ENCODE assay signal across 8 cellular contexts in genomic region chr3:185937689-185938374, GRCh38. TPM values are rescaled to one million over a fixed set of nuclear protein-coding genes. Genes with fewer than 3 reads are reported as not detected.
DNase-seq lines count a peak whose midpoint lies in the region; ATAC-seq and TF ChIP-seq lines count a peak whose summit lies in the region.

TRA2B (minus strand) TSS chr3:185938014; CDS start chr3:185937860, 154 bp downstream.

- peak; percentile 99 for DNase-seq in NCI-H2081 (lab: John Stamatoyannopoulos, UW)
- peak; percentile 95 for DNase-seq in T1000 (lab: John Stamatoyannopoulos, UW)
- DNase-seq in astrocyte of the hippocampus (ENCODE audit: low read depth, low spot score), result peak; percentile 99
- DNase-seq in hepatocyte (ENCODE audit: low spot score), result peak; percentile 99
- peak; percentile 99 for DNase-seq in retina

- TF ChIP-seq CTCF in 22Rv1 (IDR thresholded peaks at IDR 0.05) (peak; percentile 63), hepatocyte (IDR thresholded peaks at IDR 0.05; ENCODE audit: poor library complexity) (peak; percentile 43)

- peak within 1 kb of the TSS; percentile 92 for H3K4me3 ChIP-seq in hepatocyte

- H3K9me3 ChIP-seq in hepatocyte (ENCODE audit: low read depth), result no peaks in the 10 kb centered on the region

- whole genome bisulfite sequencing in hepatocyte (ENCODE audit: low lambda C conversion rate, missing lambda C conversion rate), result 2% methylated on average over 47 of the region's 55 CpGs

- H4K20me1 ChIP-seq in hepatocyte (ENCODE audit: insufficient read depth, poor library complexity, severe bottlenecking), result peaks cover 43% of the 10 kb centered on the region

- H3K4me2 ChIP-seq in hepatocyte, result peak within 1 kb of the TSS; percentile 93

- H3K9me2 ChIP-seq in hepatocyte (replicated peaks; ENCODE audit: insufficient read depth), result no peaks in the 10 kb centered on the region

- H3K4me1 ChIP-seq in hepatocyte (ENCODE audit: insufficient read depth), result peaks cover 18% of the 10 kb centered on the region

- H3K27me3 ChIP-seq in hepatocyte, result no peaks in the 10 kb centered on the region

- ATAC-seq in GM18511 (IDR thresholded peaks at IDR 0.05; ENCODE audit: unreplicated experiment) (peak; percentile 93), HG03039 (IDR thresholded peaks at IDR 0.05; ENCODE audit: unreplicated experiment) (peak; percentile 92)

- peaks cover 49% of the 10 kb centered on the region for H3K79me2 ChIP-seq in hepatocyte

- peak within 1 kb of the TSS; percentile 42 for H2AFZ ChIP-seq in hepatocyte

- H3K36me3 ChIP-seq in hepatocyte (replicated peaks; ENCODE audit: insufficient read depth, low read depth), result no peaks in the 10 kb centered on the region

- H3K27ac ChIP-seq in 22Rv1 (peak within 1 kb of the TSS; percentile 98), hepatocyte (peak within 1 kb of the TSS; percentile 100)

RNA-seq across cellular contexts. Expression of gene TRA2B, which starts in this region (rescaled TPM):
- 129 and 135 TPM in 2 replicates for total RNA-seq in hepatocyte
- polyA plus RNA-seq in hepatocyte, result 93.6 and 113 TPM in 2 replicates

Comparison
In these comparisons a context has a peak if more than half of its experiments do, and no peak if none do; other contexts are left out.
1. Peak in every context shown above with its lines: DNase-seq, ATAC-seq, H3K4me3 ChIP-seq and H3K27ac ChIP-seq.